11 cellular contexts compared by ENCODE assay signal in genomic region chr9:38091310-38092199, GRCh38. TPM values are rescaled to one million over a fixed set of nuclear protein-coding genes. Genes with fewer than 3 reads are reported as not detected.
DNase-seq lines count a peak whose midpoint lies in the region; ATAC-seq and TF ChIP-seq lines count a peak whose summit lies in the region.
"Had no signal": no experiment of that assay in that cellular context is flagged by ENCODE, and none has a peak within 500 bp of the region (broad histone marks: within the 10 kb centered on the region; RNA-seq: fewer than 3 reads in every experiment).

No MANE protein-coding gene starts in this region.

- H3K27me3 Mint-ChIP-seq in CD14-positive monocyte (ENCODE audit: low read depth in 3 of 3) = peaks cover 0 to 4% (median 1%) of the 10 kb centered on the region in 3 donors

- H3K9me3 Mint-ChIP-seq in CD14-positive monocyte = peaks cover 0 to 1% (median 0%) of the 10 kb centered on the region in 7 donors

- H3K36me3 Mint-ChIP-seq in CD14-positive monocyte = no peaks in the 10 kb centered on the region

- peak; percentile 33 for ATAC-seq in GM19025 (IDR thresholded peaks at IDR 0.05; ENCODE audit: low read depth, unreplicated experiment)
- peak; percentile 80 for ATAC-seq in HG02870 (IDR thresholded peaks at IDR 0.05; ENCODE audit: unreplicated experiment)
- no peak for ATAC-seq in HG03521 (IDR thresholded peaks at IDR 0.05; ENCODE audit: unreplicated experiment)

- peak overlapping the region in 4 of 7 donors; percentile 27 to 66 (median 28) for H3K27ac Mint-ChIP-seq in CD14-positive monocyte

- peak overlapping the region in 1 of 2 donors; percentile 52 for H3K4me3 Mint-ChIP-seq in CD14-positive monocyte

- intact Hi-C loops in CD14-positive monocyte (cut with micrococcal nuclease) = loop anchor here in 1 of 2 donors (5.0 kb wide), 1 partner anchor 179 kb away; no protein-coding TSS in a partner anchor

- no peak for TF ChIP-seq CTCF in CD14-positive monocyte (IDR thresholded peaks at IDR 0.05)

- DNase-seq in CD14-positive monocyte (ENCODE audit: low spot score) (no peak), NCI-H146 (lab: John Stamatoyannopoulos, UW) (peak; percentile 71), activated T-cell treated with anti-CD3 and anti-CD28 coated beads for 4 hours (no peak), NCI-H1048 (lab: John Stamatoyannopoulos, UW) (no peak), AG20443 (ENCODE audit: low spot score) (no peak)
- DNase-seq: activated CD4-positive, alpha-beta T cell treated with anti-CD3 and anti-CD28 coated beads, Interleukin-2, amount 50 U/mL, for 48 hours; stimulated activated CD4-positive, alpha-beta T cell treated with anti-CD3 and anti-CD28 coated beads, Interleukin-1b, Interleukin-23, amount 100 ng/mL, for 48 hours; uterus had no signal

- H3K4me1 Mint-ChIP-seq in CD14-positive monocyte = peaks cover 21% of the 10 kb centered on the region

RNA-seq across cellular contexts. Expression of gene SHB, which starts 22.5 kb away (rescaled TPM):
- polyA plus RNA-seq in CD14-positive monocyte = under 1 TPM; 0.27 to 0.31 TPM
